ENCODE assay signal across 8 cellular contexts in genomic region chr11:2301631-2302272, GRCh38. TPM values are rescaled to one million over a fixed set of nuclear protein-coding genes. Genes with fewer than 3 reads are reported as not detected.
A peak's percentile ranks its signal among the peaks of the same experiment; 100 is the strongest.
DNase-seq lines count a peak whose midpoint lies in the region; ATAC-seq and TF ChIP-seq lines count a peak whose summit lies in the region.

Gene C11orf21, minus strand, starts transcription at chr11:2301918. Its CDS starts 110 bp downstream, at chr11:2301808.
A gene with protein sequence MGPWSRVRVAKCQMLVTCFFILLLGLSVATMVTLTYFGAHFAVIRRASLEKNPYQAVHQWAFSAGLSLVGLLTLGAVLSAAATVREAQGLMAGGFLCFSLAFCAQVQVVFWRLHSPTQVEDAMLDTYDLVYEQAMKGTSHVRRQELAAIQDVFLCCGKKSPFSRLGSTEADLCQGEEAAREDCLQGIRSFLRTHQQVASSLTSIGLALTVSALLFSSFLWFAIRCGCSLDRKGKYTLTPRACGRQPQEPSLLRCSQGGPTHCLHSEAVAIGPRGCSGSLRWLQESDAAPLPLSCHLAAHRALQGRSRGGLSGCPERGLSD (plus strand): TSS chr11:2302013. CDS start chr11:2302150, 137 bp downstream.

- TF ChIP-seq CTCF in activated CD8-positive, alpha-beta T cell treated with anti-CD3 and anti-CD28 coated beads for 36 hours (IDR thresholded peaks at IDR 0.05): no peak
- TF ChIP-seq CTCF in heart right ventricle (IDR thresholded peaks at IDR 0.05): no peak

- H3K9me3 Mint-ChIP-seq in activated CD8-positive, alpha-beta T cell treated with anti-CD3 and anti-CD28 coated beads for 36 hours: no peaks in the 10 kb centered on the region

- H3K36me3 Mint-ChIP-seq in activated CD8-positive, alpha-beta T cell treated with anti-CD3 and anti-CD28 coated beads for 36 hours (ENCODE audit: low read depth): no peaks in the 10 kb centered on the region

- intact Hi-C loops in activated CD8-positive, alpha-beta T cell treated with anti-CD3 and anti-CD28 coated beads for 36 hours (cut with micrococcal nuclease): loop anchor here (10.0 kb wide), 1 partner anchor 593 kb away; no protein-coding TSS in a partner anchor
- intact Hi-C loops in heart right ventricle (cut with DNase I): loop anchor here in 9 of 10 donors (2.0 to 10.0 kb wide), 10 partner anchors 73 to 593 kb away; partner anchors contain the start of genes CD81 (in 1 of the 9), CDKN1C (in 1 of the 9) and TSSC4 (in 1 of the 9)

- 40 to 41% methylated on average over 16 of the region's 16 CpGs for WGBS in heart right ventricle, 2 donors

- peak within 1 kb of the TSS; percentile 77 to 96 (median 90) for H3K27ac ChIP-seq in heart right ventricle

- H3K27me3 Mint-ChIP-seq in activated CD8-positive, alpha-beta T cell treated with anti-CD3 and anti-CD28 coated beads for 36 hours: no peaks in the 10 kb centered on the region

- H3K27ac Mint-ChIP-seq in activated CD8-positive, alpha-beta T cell treated with anti-CD3 and anti-CD28 coated beads for 36 hours: peak within 1 kb of the TSS; percentile 88

- H3K4me3 ChIP-seq in heart right ventricle: peak within 1 kb of the TSS in 9 of 10 donors; percentile 28 to 58 (median 49)

- DNase-seq in EL: peak; percentile 24
- peak; percentile 56 to 75 for DNase-seq in Kasumi-1 (lab: John Stamatoyannopoulos, UW)
- DNase-seq in activated CD8-positive, alpha-beta T cell treated with anti-CD3 and anti-CD28 coated beads for 36 hours: peak; percentile 76
- DNase-seq in heart right ventricle: peak; percentile 63 to 77
- DNase-seq in stimulated activated CD8-positive, alpha-beta memory T cell treated with anti-CD3 and anti-CD28 coated beads, Interleukin-15, amount 100 ng/mL, for 48 hours (ENCODE audit: low read depth in 2 of 2): peak; percentile 49 to 54
- no peak for DNase-seq in cerebellar cortex (ENCODE audit: low spot score)
- DNase-seq in iPS-NIHi11 (ENCODE audit: low spot score): no peak

- H3K9me3 ChIP-seq in heart right ventricle: no peaks in the 10 kb centered on the region

- peak within 1 kb of the TSS; percentile 78 for H3K4me3 Mint-ChIP-seq in activated CD8-positive, alpha-beta T cell treated with anti-CD3 and anti-CD28 coated beads for 36 hours

- CTCF ChIA-PET in activated CD8-positive, alpha-beta T cell treated with anti-CD3 and anti-CD28 coated beads for 36 hours (lab: Charles Lee): interaction anchor here (1.3 to 13.9 kb wide), 6 partner anchors 8 to 232 kb away, joined by 4 to 381 read pairs (median 14); no protein-coding TSS in a partner anchor

- H3K4me1 ChIP-seq in heart right ventricle: peaks cover 18 to 72% (median 35%) of the 10 kb centered on the region in 9 donors

- ATAC-seq in activated CD8-positive, alpha-beta T cell treated with anti-CD3 and anti-CD28 coated beads for 36 hours: peak; percentile 43
- ATAC-seq in heart right ventricle: peak; percentile 17 to 48 (median 42)
- ATAC-seq in HG03039 (IDR thresholded peaks at IDR 0.05; ENCODE audit: unreplicated experiment): no peak

- peaks cover 0 to 14% (median 0%) of the 10 kb centered on the region in 9 donors for H3K36me3 ChIP-seq in heart right ventricle

- no peaks in the 10 kb centered on the region for H3K27me3 ChIP-seq in heart right ventricle

- H3K4me1 Mint-ChIP-seq in activated CD8-positive, alpha-beta T cell treated with anti-CD3 and anti-CD28 coated beads for 36 hours (ENCODE audit: low read depth): peaks cover 73% of the 10 kb centered on the region

- POLR2A ChIA-PET in activated CD8-positive, alpha-beta T cell treated with anti-CD3 and anti-CD28 coated beads for 36 hours (lab: Charles Lee): interaction anchor here (0.5 to 1.9 kb wide), 6 partner anchors 32 to 755 kb away, joined by 3 to 5 read pairs (median 3); partner anchors contain the start of genes ASCL2, CARS1 and TSSC4

RNA-seq across cellular contexts. Expression of gene C11orf21, which starts in this region (rescaled TPM):
- 1 to 10 TPM; 2.1 to 2.2 TPM for total RNA-seq in activated CD8-positive, alpha-beta T cell treated with anti-CD3 and anti-CD28 coated beads for 36 hours
- 10 to 100 TPM; 15.1 to 56.2 (median 31.1) TPM for total RNA-seq in heart right ventricle
- polyA plus RNA-seq in heart right ventricle: 10 to 100 TPM in 1 of 2 donors, 1 to 10 TPM in 1; 2.6 to 73.4 TPM

RNA-seq across cellular contexts. Expression of the second gene that starts in this region (rescaled TPM):
- total RNA-seq in activated CD8-positive, alpha-beta T cell treated with anti-CD3 and anti-CD28 coated beads for 36 hours: 1 to 10 TPM; 3.1 to 4.9 TPM
- total RNA-seq in heart right ventricle: 10 to 100 TPM; 16.0 to 26.9 (median 23.3) TPM
- polyA plus RNA-seq in heart right ventricle: 10 to 100 TPM in 1 of 2 donors, 1 to 10 TPM in 1; 2.3 to 47.5 TPM

Comparison
In these comparisons a context has a peak if more than half of its experiments do, and no peak if none do; other contexts are left out.
1. RNA of gene C11orf21 (total RNA-seq): 15.1 to 56.2 TPM in heart right ventricle; 2.1 to 2.2 TPM in activated CD8-positive, alpha-beta T cell treated with anti-CD3 and anti-CD28 coated beads for 36 hours; every median in the first group is over 4 times any median in the second.
2. DNase-seq: peak in EL (single experiment), Kasumi-1 (2 of 2), activated CD8-positive, alpha-beta T cell treated with anti-CD3 and anti-CD28 coated beads for 36 hours (single experiment), heart right ventricle (2 of 2) and stimulated activated CD8-positive, alpha-beta memory T cell treated with anti-CD3 and anti-CD28 coated beads, Interleukin-15, amount 100 ng/mL, for 48 hours (2 of 2); none in cerebellar cortex (single experiment) and iPS-NIHi11 (single experiment).